ENCODE assay signal across 10 cellular contexts in the genomic region with DNA sequence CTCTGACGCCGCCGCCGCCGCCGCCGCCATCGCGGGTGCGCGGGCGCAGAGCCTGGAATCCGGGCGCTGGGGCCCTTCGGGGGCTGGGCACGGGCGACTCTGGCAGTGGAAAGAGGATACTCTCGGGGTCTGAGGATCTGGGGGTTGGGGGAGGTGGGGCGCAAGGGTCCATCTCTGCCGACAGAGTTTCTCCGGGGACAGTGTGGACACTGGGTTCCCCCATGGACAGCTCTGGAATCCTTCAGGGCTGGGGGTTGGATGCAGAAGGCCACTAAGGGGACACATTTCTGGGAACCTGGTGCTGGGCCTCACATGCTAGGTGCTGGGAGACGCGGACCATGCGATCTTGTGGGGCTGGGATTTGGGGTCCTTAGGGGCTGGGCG. TPM values are rescaled to one million over a fixed set of nuclear protein-coding genes. Genes with fewer than 3 reads are reported as not detected.
A peak's percentile ranks its signal among the peaks of the same experiment; 100 is the strongest.
DNase-seq lines count a peak whose midpoint lies in the region; ATAC-seq, FAIRE-seq and TF ChIP-seq lines count a peak whose summit lies in the region.
"Had no signal": no experiment of that assay in that cellular context is flagged by ENCODE, and none has a peak within 500 bp of the region (broad histone marks: within the 10 kb centered on the region; RNA-seq: fewer than 3 reads in every experiment).

No MANE protein-coding gene starts in this region.

- peaks cover 38% of the 10 kb centered on the region for H3K4me1 ChIP-seq in CD8-positive, alpha-beta T cell (ENCODE audit: insufficient read depth, low read length)

- POLR2A ChIA-PET in CD8-positive, alpha-beta T cell (lab: Charles Lee) = interaction anchor here (2.9 kb wide), 1 partner anchor 13 kb away, joined by 10 read pairs; a partner anchor contains a TSS

- no peak for DNase-seq in CD8-positive, alpha-beta T cell
- DNase-seq in LNCaP clone FGC (ENCODE audit: low read depth) (no peak), osteocyte (ENCODE audit: extremely low spot score, unreplicated experiment) (no peak), globus pallidus (ENCODE audit: low spot score) (no peak), HTR-8/SVneo (ENCODE audit: insufficient read length, low spot score) (no peak)
- no peak for DNase-seq in effector memory CD8-positive, alpha-beta T cell

- no peak overlapping the region for H3K27ac Mint-ChIP-seq in CD8-positive, alpha-beta T cell
- H3K27ac Mint-ChIP-seq in effector memory CD8-positive, alpha-beta T cell = peak overlapping the region; percentile 52 to 90
- H3K27ac Mint-ChIP-seq in osteocyte (ENCODE audit: unreplicated experiment) = no peak overlapping the region

- peak overlapping the region; percentile 75 for H3K4me3 Mint-ChIP-seq in CD8-positive, alpha-beta T cell
- H3K4me3 Mint-ChIP-seq in effector memory CD8-positive, alpha-beta T cell = peak overlapping the region; percentile 72 to 75
- H3K4me3 Mint-ChIP-seq in osteocyte (ENCODE audit: unreplicated experiment) = peak overlapping the region; percentile 74

- peak overlapping the region; percentile 33 for H3K4me3 ChIP-seq in CD8-positive, alpha-beta T cell (ENCODE audit: low read depth, low read length)
- peak overlapping the region; percentile 49 for H3K4me3 ChIP-seq in LNCaP clone FGC (ENCODE audit: low read depth, low read length)

- no peaks in the 10 kb centered on the region for H3K9me3 ChIP-seq in CD8-positive, alpha-beta T cell (ENCODE audit: low read length)
- H3K9me3 ChIP-seq: neutrophil had no signal

- ATAC-seq in CD8-positive, alpha-beta T cell = no peak
- no peak for ATAC-seq in effector memory CD8-positive, alpha-beta T cell (replicated peaks)
- ATAC-seq in HG02870 (IDR thresholded peaks at IDR 0.05; ENCODE audit: unreplicated experiment) = no peak
- ATAC-seq in HG02759 (IDR thresholded peaks at IDR 0.05; ENCODE audit: unreplicated experiment) = no peak

- no peak overlapping the region for H3K27ac ChIP-seq in CD8-positive, alpha-beta T cell (ENCODE audit: low read depth, low read length)
- H3K27ac ChIP-seq: neutrophil had no signal

- H3K36me3 ChIP-seq in CD8-positive, alpha-beta T cell (ENCODE audit: insufficient read depth, low read length) = no peaks in the 10 kb centered on the region

- no peak for FAIRE-seq in HTR-8/SVneo (lab: Jason Lieb, UNC)
- FAIRE-seq: GM19239 had no signal

- H3K27me3 Mint-ChIP-seq in CD8-positive, alpha-beta T cell (ENCODE audit: low read depth) = peaks cover 30% of the 10 kb centered on the region
- peaks cover 5 to 36% of the 10 kb centered on the region in 2 donors for H3K27me3 Mint-ChIP-seq in effector memory CD8-positive, alpha-beta T cell
- H3K27me3 Mint-ChIP-seq in osteocyte (ENCODE audit: unreplicated experiment) = peaks cover 6% of the 10 kb centered on the region

- H3K9me3 Mint-ChIP-seq in CD8-positive, alpha-beta T cell = no peaks in the 10 kb centered on the region
- H3K9me3 Mint-ChIP-seq in effector memory CD8-positive, alpha-beta T cell = no peaks in the 10 kb centered on the region
- no peaks in the 10 kb centered on the region for H3K9me3 Mint-ChIP-seq in osteocyte (ENCODE audit: unreplicated experiment)

- H3K36me3 Mint-ChIP-seq in CD8-positive, alpha-beta T cell = peaks cover 17% of the 10 kb centered on the region
- peaks cover 56% of the 10 kb centered on the region for H3K36me3 Mint-ChIP-seq in effector memory CD8-positive, alpha-beta T cell (ENCODE audit: insufficient read depth)
- peaks cover 9% of the 10 kb centered on the region for H3K36me3 Mint-ChIP-seq in osteocyte (ENCODE audit: unreplicated experiment)

- CTCF ChIA-PET in CD8-positive, alpha-beta T cell (lab: Charles Lee) = interaction anchor here (0.9 to 2.0 kb wide), 5 partner anchors 9 to 52 kb away, joined by 3 to 6 read pairs (median 5); a partner anchor contains a TSS

- H3K4me1 Mint-ChIP-seq in CD8-positive, alpha-beta T cell (ENCODE audit: low read depth) = peaks cover 40% of the 10 kb centered on the region
- peaks cover 27 to 30% of the 10 kb centered on the region in 2 donors for H3K4me1 Mint-ChIP-seq in effector memory CD8-positive, alpha-beta T cell (ENCODE audit: low read depth in 2 of 2)
- peaks cover 24% of the 10 kb centered on the region for H3K4me1 Mint-ChIP-seq in osteocyte (ENCODE audit: unreplicated experiment)

- no peak for TF ChIP-seq CTCF in CD8-positive, alpha-beta T cell (IDR thresholded peaks at IDR 0.05)
- no peak for TF ChIP-seq CTCF in LNCaP clone FGC (IDR thresholded peaks at IDR 0.05; ENCODE audit: control insufficient read depth, extremely low read depth, insufficient read depth)
- TF ChIP-seq CTCF in osteocyte (IDR thresholded peaks at IDR 0.05) = no peak

- intact Hi-C loops in CD8-positive, alpha-beta T cell (cut with DNase I, micrococcal nuclease) = no loop called here

- H3K27me3 ChIP-seq in CD8-positive, alpha-beta T cell (ENCODE audit: insufficient read depth, low read length) = peaks cover 21% of the 10 kb centered on the region

RNA-seq across cellular contexts. Expression of a gene that starts 2.3 kb away (rescaled TPM):
- total RNA-seq in CD8-positive, alpha-beta T cell = 1 to 10 TPM; 2.1 to 2.7 TPM
- total RNA-seq in osteocyte = 2.3 and 2.6 TPM in 2 replicates

RNA-seq across cellular contexts. Expression of a gene that starts 3.2 kb away (rescaled TPM):
- total RNA-seq in CD8-positive, alpha-beta T cell = 10 to 100 TPM; 15.4 to 17.0 TPM
- total RNA-seq in osteocyte = 19.6 and 21.9 TPM in 2 replicates

RNA-seq across cellular contexts. Expression of a gene that starts 9.0 kb away (rescaled TPM):
- not detected for total RNA-seq in CD8-positive, alpha-beta T cell
- 28.7 and 28.8 TPM in 2 replicates for total RNA-seq in osteocyte

RNA-seq across cellular contexts. Expression of a gene that starts 13.2 kb away (rescaled TPM):
- total RNA-seq in CD8-positive, alpha-beta T cell = 100 to 1,000 TPM; 127 to 135 TPM
- total RNA-seq in osteocyte = 34.4 and 42.1 TPM in 2 replicates

RNA-seq across cellular contexts. Expression of a gene that starts 26.6 kb away (rescaled TPM):
- 100 to 1,000 TPM in 1 of 2 experiments, 10 to 100 TPM in 1; 97.7 to 101 TPM for total RNA-seq in CD8-positive, alpha-beta T cell
- 69.4 and 73.4 TPM in 2 replicates for total RNA-seq in osteocyte

Comparison
In these comparisons a context has a peak if more than half of its experiments do, and no peak if none do; other contexts are left out.
1. H3K27ac Mint-ChIP-seq: peak in effector memory CD8-positive, alpha-beta T cell (2 of 2); none in CD8-positive, alpha-beta T cell (single experiment) and osteocyte (single experiment).
2. RNA of a gene that starts 9.0 kb away (total RNA-seq): 28.7 to 28.8 TPM in osteocyte; not detected in CD8-positive, alpha-beta T cell; every median in the first group is over 10 times any median in the second.
3. Peak in every context shown above with its lines, with median percentiles within 50 percentile points of each other: H3K4me3 Mint-ChIP-seq.